In genomic region chr20:13130100-13130706, GRCh38 we compare ENCODE assay signal across 7 cellular contexts.
"Had no signal": no experiment of that assay in that cellular context is flagged by ENCODE, and none has a peak within 500 bp of the region (broad histone marks: within the 10 kb centered on the region; RNA-seq: fewer than 3 reads in every experiment).

No MANE protein-coding gene starts in this region.

- H3K4me1 Mint-ChIP-seq: H9, IgD-negative memory B cell had no signal

- H3K27ac Mint-ChIP-seq: H9, IgD-negative memory B cell had no signal

- H3K27me3 Mint-ChIP-seq: IgD-negative memory B cell had no signal

- H3K4me3 Mint-ChIP-seq: H9 had no signal

- H3K4me2 ChIP-seq: KMS-11 had no signal

- H3K36me3 Mint-ChIP-seq: IgD-negative memory B cell had no signal

- H3K4me3 ChIP-seq: GM23248 had no signal

- H3K27ac ChIP-seq: GM23248, HL-60, KMS-11 had no signal

- DNase-seq: GM23248, H9, HCEC 1CT, KBM-7 had no signal

- H3K9me3 Mint-ChIP-seq: H9 had no signal

- H3K9ac ChIP-seq: GM23248, KMS-11 had no signal

- H2AFZ ChIP-seq: GM23248 had no signal
